Comparison of ENCODE assay signal across 8 cellular contexts in the genomic region with DNA sequence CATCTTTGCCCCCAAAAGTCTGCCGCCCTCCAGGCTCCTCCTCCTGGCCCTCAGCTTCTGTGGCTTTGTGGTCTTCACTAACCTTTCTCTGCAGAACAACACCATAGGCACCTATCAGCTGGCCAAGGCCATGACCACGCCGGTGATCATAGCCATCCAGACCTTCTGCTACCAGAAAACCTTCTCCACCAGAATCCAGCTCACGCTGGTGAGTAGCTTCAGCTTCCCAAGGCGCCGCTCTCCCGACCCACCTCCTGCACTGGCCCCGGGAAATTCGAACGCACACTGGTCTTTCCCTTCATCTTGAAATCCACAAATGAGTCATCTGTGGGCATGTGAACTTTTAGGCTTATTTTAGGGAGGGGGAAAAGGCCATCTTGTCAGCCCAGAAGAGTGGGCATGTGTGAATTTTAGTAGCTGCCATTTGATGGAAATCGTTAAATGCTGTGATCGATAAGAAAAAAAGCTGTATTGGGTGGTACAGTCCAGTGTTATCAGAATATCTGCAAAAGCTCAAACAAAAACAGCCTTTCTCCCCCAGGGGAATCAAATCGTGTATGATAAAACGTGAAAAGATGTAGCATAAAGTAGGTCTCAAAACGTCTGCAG. TPM values are rescaled to one million over a fixed set of nuclear protein-coding genes. Genes with fewer than 3 reads are reported as not detected.
DNase-seq lines count a peak whose midpoint lies in the region; ATAC-seq and TF ChIP-seq lines count a peak whose summit lies in the region.

No MANE protein-coding gene starts in this region.

- TF ChIP-seq CTCF in DND-41 (IDR thresholded peaks at IDR 0.05; ENCODE audit: borderline replicate concordance, extremely low read depth, low read length, poor library complexity, severe bottlenecking): no peak

- H3K9me3 ChIP-seq in DND-41 (ENCODE audit: insufficient read depth, low read length, severe bottlenecking): no peaks in the 10 kb centered on the region
- H3K9me3 ChIP-seq in HUES6 (ENCODE audit: control insufficient read depth, insufficient read depth, low read depth, low read length): no peaks in the 10 kb centered on the region

- H3K27ac ChIP-seq in DND-41 (ENCODE audit: low read length) (peak overlapping the region; percentile 95), HUES6 (ENCODE audit: low read depth, low read length) (peak overlapping the region; percentile 6; the same call in 1 of the 2 replicates)

- DNase-seq in DND-41: peak; percentile 33
- peak; percentile 53 for DNase-seq in SK-N-DZ (ENCODE audit: low spot score)
- DNase-seq in amygdala (lab: John Stamatoyannopoulos, UW): peak in 42 of 56 donors; percentile 15 to 73 (median 44)
- peak; percentile 58 for DNase-seq in left ventricle myocardium superior
- DNase-seq in pons (ENCODE audit: low spot score): peak; percentile 59
- no peak for DNase-seq in NCI-H1048 (lab: John Stamatoyannopoulos, UW)

- H4K20me1 ChIP-seq in DND-41 (ENCODE audit: insufficient read depth, low read length): no peaks in the 10 kb centered on the region

- peaks cover 35% of the 10 kb centered on the region for H3K4me1 ChIP-seq in DND-41 (ENCODE audit: insufficient read depth, low read length)
- H3K4me1 ChIP-seq in HUES6 (ENCODE audit: control insufficient read depth, insufficient read depth, low read length): peaks cover 14% of the 10 kb centered on the region

- H3K4me2 ChIP-seq in DND-41 (ENCODE audit: insufficient read depth, low read length): peak overlapping the region; percentile 89

- peak overlapping the region; percentile 79 for H3K9ac ChIP-seq in DND-41 (ENCODE audit: low read depth, low read length)
- peak overlapping the region; percentile 84 for H3K9ac ChIP-seq in HUES6 (ENCODE audit: low read length)

- intact Hi-C loops in left ventricle myocardium superior (cut with micrococcal nuclease): no loop called here

- H3K79me2 ChIP-seq in DND-41 (ENCODE audit: insufficient read depth, low read length): peaks cover 36% of the 10 kb centered on the region

- peak overlapping the region; percentile 98 for H2AFZ ChIP-seq in DND-41 (ENCODE audit: low read depth, low read length)

- H3K36me3 ChIP-seq in DND-41 (ENCODE audit: insufficient read depth, low read length) (peaks cover 24% of the 10 kb centered on the region), HUES6 (ENCODE audit: control insufficient read depth, insufficient read depth, low read length) (peaks cover 36% of the 10 kb centered on the region)

- H3K27me3 ChIP-seq in DND-41 (ENCODE audit: insufficient read depth, low read length, poor library complexity) (no peaks in the 10 kb centered on the region), HUES6 (ENCODE audit: control insufficient read depth, insufficient read depth, low read length) (no peaks in the 10 kb centered on the region)

- ATAC-seq in DND-41 (ENCODE audit: insufficient read depth, low read depth): peak; percentile 20
- peak; percentile 37 for ATAC-seq in GM21529 (IDR thresholded peaks at IDR 0.05; ENCODE audit: unreplicated experiment)
- ATAC-seq in left ventricle myocardium superior: peak; percentile 72

- peak overlapping the region; percentile 79 to 93 for H3K4me3 ChIP-seq in DND-41 (ENCODE audit: low read depth in 1 of 2, low read length in 2 of 2)
- H3K4me3 ChIP-seq in HUES6 (ENCODE audit: low read depth, low read length): peak overlapping the region; percentile 85

RNA-seq across cellular contexts. Expression of a gene that starts 0.7 kb away (rescaled TPM):
- 3.1 and 5.0 TPM in 2 replicates for polyA plus RNA-seq in SK-N-DZ (2014; cell fraction: cytosol; rRNA removed)
- polyA plus RNA-seq in SK-N-DZ (2014; cell fraction: nucleus; rRNA removed): 6.8 and 20.8 TPM in 2 replicates
- total RNA-seq in left ventricle myocardium superior: 5.5 TPM

RNA-seq across cellular contexts. Expression of a gene that starts 59.9 kb away (rescaled TPM):
- 114 and 180 TPM in 2 replicates for polyA plus RNA-seq in SK-N-DZ (2014; cell fraction: cytosol; rRNA removed)
- 164 and 168 TPM in 2 replicates for polyA plus RNA-seq in SK-N-DZ (2014; cell fraction: nucleus; rRNA removed)
- 17.2 TPM for total RNA-seq in left ventricle myocardium superior

Comparison
In these comparisons a context has a peak if more than half of its experiments do, and no peak if none do; other contexts are left out.
1. ATAC-seq: peak in every context shown above with its lines; median percentile 72 in left ventricle myocardium superior; 37 in GM21529; 20 in DND-41.